ENCODE assay signal across 1 cellular context in genomic region chr12:51950682-51951198, GRCh38.
TF ChIP-seq lines count a peak whose summit lies in the region.

No MANE protein-coding gene starts in this region.

TF ChIP-seq in endothelial cell of umbilical vein, 7 proteins besides CTCF, POLR2A, EP300 and RAD21:
- TF ChIP-seq GATA2 (IDR thresholded peaks at IDR 0.05; ENCODE audit: insufficient read depth, insufficient read length, low read depth, low read length) (no peak), JUN (IDR thresholded peaks at IDR 0.05; ENCODE audit: borderline replicate concordance, insufficient read depth, insufficient read length, low read depth) (no peak), FOS (IDR thresholded peaks at IDR 0.05; ENCODE audit: borderline replicate concordance, insufficient read depth, low read length) (no peak), EZH2 (IDR thresholded peaks at IDR 0.05; ENCODE audit: borderline replicate concordance, low read depth, low read length, severe bottlenecking) (no peak), POLR2AphosphoS5 (IDR thresholded peaks at IDR 0.05; ENCODE audit: insufficient read depth, low read depth, low read length) (no peak), MAX (IDR thresholded peaks at IDR 0.05; ENCODE audit: insufficient read depth, insufficient read length) (no peak), MYC (IDR thresholded peaks at IDR 0.05; ENCODE audit: low read depth, low read length) (no peak)
